In genomic region chr20:36064661-36065426, GRCh38 we compare ENCODE assay signal across 8 cellular contexts.
A peak's percentile ranks its signal among the peaks of the same experiment; 100 is the strongest.
DNase-seq lines count a peak whose midpoint lies in the region; ATAC-seq and TF ChIP-seq lines count a peak whose summit lies in the region.

No MANE protein-coding gene starts in this region.

- DNase-seq in COR-L47 (lab: John Stamatoyannopoulos, UW) (peak; percentile 82), activated T-cell treated with anti-CD3 and anti-CD28 coated beads for 48 hours (ENCODE audit: low read depth) (peak; percentile 91), epithelial cell of proximal tubule (ENCODE audit: low read depth) (peak; percentile 77)
- DNase-seq in stimulated activated CD8-positive, alpha-beta memory T cell treated with anti-CD3 and anti-CD28 coated beads, Interleukin-4, amount 100 ng/mL, for 4 hours (ENCODE audit: low read depth in 2 of 2, low spot score in 1 of 2), result peak; percentile 85 to 92

- peaks cover 14% of the 10 kb centered on the region for H3K4me1 ChIP-seq in HUES6 (ENCODE audit: control insufficient read depth, insufficient read depth, low read length)
- H3K4me1 ChIP-seq in OCI-LY1 (ENCODE audit: insufficient read depth, low read length, severe bottlenecking), result peaks cover 13% of the 10 kb centered on the region
- peaks cover 25% of the 10 kb centered on the region for H3K4me1 ChIP-seq in mucosa of stomach (ENCODE audit: control insufficient read depth, insufficient read depth, low read length)

- H3K9ac ChIP-seq in HUES6 (ENCODE audit: low read length) (peak overlapping the region; percentile 37), OCI-LY1 (ENCODE audit: low read length) (peak overlapping the region; percentile 63), mucosa of stomach (ENCODE audit: low read length) (peak overlapping the region; percentile 74)

- H3K27ac ChIP-seq in HUES6 (ENCODE audit: low read depth, low read length) (no peak overlapping the region), OCI-LY1 (ENCODE audit: low read depth, low read length, poor library complexity, severe bottlenecking) (no peak overlapping the region)

- TF ChIP-seq CTCF in OCI-LY1 (IDR thresholded peaks at IDR 0.05; ENCODE audit: low read length), result no peak
- TF ChIP-seq CTCF in epithelial cell of proximal tubule (conservative IDR thresholded peaks at IDR 0.05; ENCODE audit: low read depth, low read length), result no peak

- H3K36me3 ChIP-seq in HUES6 (ENCODE audit: control insufficient read depth, insufficient read depth, low read length), result no peaks in the 10 kb centered on the region
- H3K36me3 ChIP-seq in OCI-LY1 (ENCODE audit: insufficient read depth, low read length), result no peaks in the 10 kb centered on the region; the same call in 1 of the 2 replicates
- H3K36me3 ChIP-seq in mucosa of stomach (ENCODE audit: control insufficient read depth, insufficient read depth, low read length), result no peaks in the 10 kb centered on the region

- no peaks in the 10 kb centered on the region; the same call in 1 of the 2 replicates for H3K9me3 ChIP-seq in HUES6 (ENCODE audit: control insufficient read depth, insufficient read depth, low read depth, low read length)
- H3K9me3 ChIP-seq in OCI-LY1 (ENCODE audit: low read length), result no peaks in the 10 kb centered on the region
- no peaks in the 10 kb centered on the region for H3K9me3 ChIP-seq in mucosa of stomach (ENCODE audit: control insufficient read depth, low read length)

- H3K4me2 ChIP-seq in OCI-LY1 (ENCODE audit: low read length), result peak overlapping the region; percentile 91

- peak overlapping the region; percentile 61 for H2AFZ ChIP-seq in OCI-LY1 (ENCODE audit: low read length)

- H3K79me2 ChIP-seq in OCI-LY1 (ENCODE audit: insufficient read depth, low read length), result no peaks in the 10 kb centered on the region

- ATAC-seq in GM21381 (IDR thresholded peaks at IDR 0.05; ENCODE audit: unreplicated experiment), result peak; percentile 90

- H4K20me1 ChIP-seq in OCI-LY1 (ENCODE audit: insufficient read depth, low read length), result no peaks in the 10 kb centered on the region

- H3K27me3 ChIP-seq in HUES6 (ENCODE audit: control insufficient read depth, insufficient read depth, low read length), result peaks cover 24% of the 10 kb centered on the region
- no peaks in the 10 kb centered on the region; the same call in 1 of the 2 replicates for H3K27me3 ChIP-seq in OCI-LY1 (ENCODE audit: insufficient read depth, low read length)
- H3K27me3 ChIP-seq in mucosa of stomach (ENCODE audit: control insufficient read depth, insufficient read depth, low read length), result no peaks in the 10 kb centered on the region

- H3F3A ChIP-seq in OCI-LY1 (ENCODE audit: insufficient read depth, low read length), result no peaks in the 10 kb centered on the region

- peak overlapping the region; percentile 71 for H3K4me3 ChIP-seq in HUES6 (ENCODE audit: low read depth, low read length)
- H3K4me3 ChIP-seq in OCI-LY1 (ENCODE audit: low read depth, low read length, poor library complexity, severe bottlenecking), result peak overlapping the region; percentile 68
- peak overlapping the region; percentile 55 for H3K4me3 ChIP-seq in epithelial cell of proximal tubule (ENCODE audit: low read depth, low read length)
- H3K4me3 ChIP-seq in mucosa of stomach (ENCODE audit: low read length), result peak overlapping the region; percentile 54

- H3K9me2 ChIP-seq in OCI-LY1 (ENCODE audit: low read depth, low read length), result no peaks in the 10 kb centered on the region
